Comparison of ENCODE assay signal across 12 cellular contexts in genomic region chr13:21435231-21435630, GRCh38. TPM values are rescaled to one million over a fixed set of nuclear protein-coding genes. Genes with fewer than 3 reads are reported as not detected.
DNase-seq lines count a peak whose midpoint lies in the region; ATAC-seq and TF ChIP-seq lines count a peak whose summit lies in the region.
"Had no signal": no experiment of that assay in that cellular context is flagged by ENCODE, and none has a peak within 500 bp of the region (broad histone marks: within the 10 kb centered on the region; RNA-seq: fewer than 3 reads in every experiment).

No MANE protein-coding gene starts in this region.

- peaks cover 23 to 35% of the 10 kb centered on the region in 2 donors for H3K36me3 Mint-ChIP-seq in CD4-positive, alpha-beta memory T cell

- H3K36me3 ChIP-seq in CD4-positive, alpha-beta memory T cell (ENCODE audit: insufficient read depth, low read length) = no peaks in the 10 kb centered on the region
- H3K36me3 ChIP-seq in PC-9 (ENCODE audit: low read depth) (peaks cover 14% of the 10 kb centered on the region), parathyroid adenoma (ENCODE audit: control insufficient read depth, insufficient read depth, low read length) (no peaks in the 10 kb centered on the region)

- TF ChIP-seq CTCF in PC-9 (conservative IDR thresholded peaks at IDR 0.05) = no peak
- TF ChIP-seq CTCF in parathyroid adenoma (IDR thresholded peaks at IDR 0.05) = no peak

- H3K4me1 Mint-ChIP-seq in CD4-positive, alpha-beta memory T cell = peaks cover 35 to 54% (median 46%) of the 10 kb centered on the region in 4 donors

- CTCF ChIA-PET in CD4-positive, alpha-beta memory T cell (lab: Charles Lee; ENCODE audit: partially characterized antibody) = interaction anchor here (0.6 kb wide), 1 partner anchor 23 kb away, joined by 3 read pairs; no protein-coding TSS in a partner anchor
- CTCF ChIA-PET in PC-9 (lab: Charles Lee) = no interaction called here

- H3K27ac ChIP-seq in CD4-positive, alpha-beta memory T cell (ENCODE audit: low read depth, low read length) = no peak overlapping the region
- H3K27ac ChIP-seq in PC-9 (peak overlapping the region; percentile 59), parathyroid adenoma (peak overlapping the region; percentile 29)
- H3K27ac ChIP-seq: KMS-11 had no signal

- ATAC-seq in HG03280 (IDR thresholded peaks at IDR 0.05; ENCODE audit: unreplicated experiment) = no peak

- no peak overlapping the region for H3K4me3 ChIP-seq in CD4-positive, alpha-beta memory T cell (ENCODE audit: low read length in 2 of 2)
- H3K4me3 ChIP-seq in PC-9 (no peak overlapping the region), parathyroid adenoma (ENCODE audit: low read depth, low read length) (no peak overlapping the region)
- H3K4me3 ChIP-seq: mucosa of descending colon had no signal

- no TSS peak for BruUV-seq in PC-9 (replicated peaks; lab: Mats Ljungman, UMichigan)

- H3K27me3 Mint-ChIP-seq in CD4-positive, alpha-beta memory T cell = no peaks in the 10 kb centered on the region

- H3K9ac ChIP-seq in parathyroid adenoma = no peak overlapping the region
- H3K9ac ChIP-seq: KMS-11 had no signal

- H2AFZ ChIP-seq in PC-9 = no peak overlapping the region
- no peak overlapping the region for H2AFZ ChIP-seq in parathyroid adenoma

- H3K9me3 Mint-ChIP-seq in CD4-positive, alpha-beta memory T cell = peaks cover 2 to 23% (median 11%) of the 10 kb centered on the region in 8 donors

- intact Hi-C loops in CD4-positive, alpha-beta memory T cell (cut with micrococcal nuclease) = loop anchor here (5.0 kb wide), 1 partner anchor 33 kb away; no protein-coding TSS in a partner anchor
- intact Hi-C loops in PC-9 (cut with micrococcal nuclease; ENCODE audit: unreplicated experiment) = no loop called here

- H3K27ac Mint-ChIP-seq in CD4-positive, alpha-beta memory T cell = peak overlapping the region in 5 of 7 donors; percentile 6 to 31 (median 27)

- POLR2A ChIA-PET in CD4-positive, alpha-beta memory T cell (lab: Charles Lee; ENCODE audit: partially characterized antibody) = interaction anchor here (0.7 to 1.0 kb wide), 3 partner anchors 10 to 24 kb away, joined by 3 to 9 read pairs (median 3); partner anchors contain the start of gene ZDHHC20
- POLR2A ChIA-PET in PC-9 (lab: Charles Lee; ENCODE audit: unreplicated experiment) = no interaction called here

- no peaks in the 10 kb centered on the region for H4K20me1 ChIP-seq in PC-9 (ENCODE audit: insufficient read depth)

- H3K4me2 ChIP-seq in PC-9 (peak overlapping the region; percentile 44), parathyroid adenoma (ENCODE audit: low read length) (no peak overlapping the region)
- H3K4me2 ChIP-seq: KMS-11 had no signal

- no peaks in the 10 kb centered on the region for H3K9me2 ChIP-seq in PC-9 (ENCODE audit: insufficient read depth)

- no peaks in the 10 kb centered on the region for H3F3A ChIP-seq in PC-9 (ENCODE audit: insufficient read depth, low read depth)

- DNase-seq in CD4-positive, alpha-beta memory T cell = no peak
- DNase-seq in PC-9 (no peak), dermis microvascular lymphatic vessel endothelial cell (ENCODE audit: low read depth in 2 of 2) (peak; percentile 22 to 55), midbrain (lab: John Stamatoyannopoulos, UW) (no peak), COLO668 (lab: John Stamatoyannopoulos, UW; ENCODE audit: unreplicated experiment) (no peak)
- DNase-seq in activated effector memory CD4-positive, alpha-beta T cell treated with anti-CD3 and anti-CD28 coated beads, Interleukin-2, amount 50 U/mL, for 16 hours = no peak
- DNase-seq: NCI-H2081 treated with DMSO at 0.1 percent for 48 hours, T-helper 9 cell had no signal

- peak overlapping the region in 2 of 8 donors; percentile 59 to 69 for H3K4me3 Mint-ChIP-seq in CD4-positive, alpha-beta memory T cell

- H3K79me2 ChIP-seq in PC-9 (ENCODE audit: low read depth) (peaks cover 78% of the 10 kb centered on the region), parathyroid adenoma (peaks cover 15% of the 10 kb centered on the region)

- H3K27me3 ChIP-seq in CD4-positive, alpha-beta memory T cell (ENCODE audit: insufficient read depth, low read length) = no peaks in the 10 kb centered on the region
- H3K27me3 ChIP-seq in PC-9 (ENCODE audit: insufficient read depth, low read depth) (no peaks in the 10 kb centered on the region), parathyroid adenoma (ENCODE audit: control insufficient read depth, insufficient read depth, low read length) (no peaks in the 10 kb centered on the region)

- peaks cover 23% of the 10 kb centered on the region for H3K4me1 ChIP-seq in CD4-positive, alpha-beta memory T cell (ENCODE audit: insufficient read depth, low read length)
- H3K4me1 ChIP-seq in PC-9 (replicated peaks; ENCODE audit: insufficient read depth) (peaks cover 12% of the 10 kb centered on the region), parathyroid adenoma (peaks cover 2% of the 10 kb centered on the region)

- peaks cover 0 to 3% of the 10 kb centered on the region in 2 donors for H3K9me3 ChIP-seq in CD4-positive, alpha-beta memory T cell (ENCODE audit: control insufficient read depth in 1 of 2, low read length in 2 of 2)
- peaks cover 5% of the 10 kb centered on the region for H3K9me3 ChIP-seq in PC-9 (ENCODE audit: insufficient read depth, low read depth)
- no peaks in the 10 kb centered on the region for H3K9me3 ChIP-seq in parathyroid adenoma (ENCODE audit: control insufficient read depth, low read length)

RNA-seq across cellular contexts. Expression of gene ZDHHC20, which starts 23.9 kb away (rescaled TPM):
- 10 to 100 TPM; 69.5 to 72.3 TPM for total RNA-seq in CD4-positive, alpha-beta memory T cell
- polyA plus RNA-seq in CD4-positive, alpha-beta memory T cell = 10 to 100 TPM; 29.4 to 34.2 TPM
- total RNA-seq in PC-9 (2021) = 31.9 and 47.5 TPM in 2 replicates
- total RNA-seq in dermis microvascular lymphatic vessel endothelial cell = 88.0 and 88.7 TPM in 2 replicates

Comparison
In these comparisons a context has a peak if more than half of its experiments do, and no peak if none do; other contexts are left out.
1. DNase-seq: peak in dermis microvascular lymphatic vessel endothelial cell (2 of 2); none in CD4-positive, alpha-beta memory T cell (0 of 5), PC-9 (0 of 2), midbrain (single experiment), COLO668 (single experiment) and activated effector memory CD4-positive, alpha-beta T cell treated with anti-CD3 and anti-CD28 coated beads, Interleukin-2, amount 50 U/mL, for 16 hours (single experiment).